Comparison of ENCODE assay signal across 21 cellular contexts in the genomic region with DNA sequence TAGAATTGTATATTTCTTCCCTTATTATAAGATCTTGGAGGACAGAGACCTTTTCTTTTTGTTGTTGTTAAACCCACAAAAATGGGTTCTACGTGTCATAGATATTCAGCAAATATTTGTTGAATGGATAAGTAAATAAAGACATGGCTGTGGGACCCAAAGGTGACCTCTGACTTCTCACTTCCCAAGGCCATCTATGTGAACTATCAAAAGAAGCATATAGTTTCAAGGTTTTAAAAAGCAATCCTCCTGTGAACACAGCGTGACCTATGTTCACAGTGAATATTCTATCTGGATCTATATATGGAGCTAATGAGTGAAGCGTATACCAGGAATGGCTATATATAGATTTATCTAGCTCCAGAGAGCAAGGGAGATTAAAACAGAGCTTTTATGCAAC.
"Had no signal": no experiment of that assay in that cellular context is flagged by ENCODE, and none has a peak within 500 bp of the region (broad histone marks: within the 10 kb centered on the region; RNA-seq: fewer than 3 reads in every experiment).

No MANE protein-coding gene starts in this region.

- H3K27ac ChIP-seq: HL-60, RWPE1, SJSA1, SK-N-MC had no signal

- H3K36me3 ChIP-seq: SJSA1 had no signal

- DNase-seq: KBM-7, MM.1S, NCI-H1092 treated with DMSO at 0.1 percent for 48 hours, NCI-H1436, NCI-H187, NCI-H2029, NCI-H2081 treated with DMSO at 0.1 percent for 48 hours, NCI-H2171, NCI-H226, NCI-H446, NCI-H510A, NCI-H524 treated with DMSO at 0.1 percent for 48 hours, NCI-H69, NCI-H774, SIG-M5 had no signal

- H3K9me3 ChIP-seq: SJSA1 had no signal

- H3K27me3 ChIP-seq: SJSA1 had no signal

- FAIRE-seq: HTR-8/SVneo had no signal

- H3K4me1 ChIP-seq: SJSA1 had no signal

- H3K4me3 ChIP-seq: SJSA1, SK-N-MC had no signal

- ATAC-seq: Panc1 had no signal
